In the genomic region with DNA sequence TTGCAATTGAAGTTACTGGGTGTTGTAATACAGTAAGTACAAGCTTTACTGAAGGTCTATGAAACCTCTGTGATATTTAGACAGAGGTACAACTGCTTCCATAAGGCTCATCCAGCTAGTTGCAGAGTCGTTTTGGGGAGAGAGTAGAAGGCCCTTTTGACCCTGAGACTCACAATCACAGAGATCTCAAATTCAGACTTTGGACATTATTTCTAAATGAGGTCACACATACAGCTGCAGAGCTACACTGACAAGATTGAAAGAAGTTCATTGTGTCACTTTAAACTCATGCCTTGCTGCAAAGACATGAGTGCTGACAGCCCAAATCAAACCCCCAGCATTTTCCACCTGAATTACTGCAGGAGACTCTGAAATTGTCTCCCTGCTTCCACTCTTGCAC, we compare ENCODE assay signal across 21 cellular contexts.
A peak's percentile ranks its signal among the peaks of the same experiment; 100 is the strongest.
DNase-seq lines count a peak whose midpoint lies in the region; ATAC-seq and TF ChIP-seq lines count a peak whose summit lies in the region.
"Had no signal": no experiment of that assay in that cellular context is flagged by ENCODE, and none has a peak within 500 bp of the region (broad histone marks: within the 10 kb centered on the region; RNA-seq: fewer than 3 reads in every experiment).

No MANE protein-coding gene starts in this region.

- H3K4me1 ChIP-seq in liver (ENCODE audit: control insufficient read depth in 4 of 4, insufficient read depth in 4 of 4, low read length in 3 of 4) (peaks cover 0 to 10% (median 7%) of the 10 kb centered on the region in 4 donors), SK-N-SH (ENCODE audit: control insufficient read depth in 1 of 2, insufficient read depth in 2 of 2, low read depth in 1 of 2, low read length in 1 of 2) (no peaks in the 10 kb centered on the region)
- H3K4me1 ChIP-seq in CD8-positive, alpha-beta memory T cell (ENCODE audit: insufficient read depth, low read length) = no peaks in the 10 kb centered on the region
- H3K4me1 ChIP-seq: BE2C had no signal

- no peaks in the 10 kb centered on the region for H3K4me1 Mint-ChIP-seq in CD8-positive, alpha-beta memory T cell
- H3K4me1 Mint-ChIP-seq: CD4-positive, CD25-positive, alpha-beta regulatory T cell had no signal

- WGBS in liver = 5% methylated on average over 1 of the region's 1 CpG
- 0% methylated on average over 1 of the region's 1 CpG for WGBS in SK-N-SH (ENCODE audit: low lambda C conversion rate)

- POLR2A ChIA-PET in CD8-positive, alpha-beta memory T cell (lab: Charles Lee) = no interaction called here
- POLR2A ChIA-PET in SK-N-SH (lab: Yijun Ruan, JAX) = no interaction called here

- H3K9me3 ChIP-seq in liver (ENCODE audit: control insufficient read depth in 4 of 4, low read length in 3 of 4) (no peaks in the 10 kb centered on the region), SK-N-SH (no peaks in the 10 kb centered on the region)
- H3K9me3 ChIP-seq in CD8-positive, alpha-beta memory T cell (ENCODE audit: low read length) = no peaks in the 10 kb centered on the region
- H3K9me3 ChIP-seq: BE2C had no signal

- no peak for ATAC-seq in GM21528 (IDR thresholded peaks at IDR 0.05; ENCODE audit: low FRiP score, unreplicated experiment)
- ATAC-seq: GM12878, HCT116 had no signal

- H3K27me3 ChIP-seq in liver (ENCODE audit: control insufficient read depth in 4 of 4, insufficient read depth in 4 of 4, low read length in 3 of 4) (no peaks in the 10 kb centered on the region), SK-N-SH (ENCODE audit: insufficient read depth) (no peaks in the 10 kb centered on the region)
- no peaks in the 10 kb centered on the region for H3K27me3 ChIP-seq in CD8-positive, alpha-beta memory T cell (ENCODE audit: insufficient read depth, low read length, poor library complexity, severe bottlenecking)
- H3K27me3 ChIP-seq: BE2C had no signal

- DNase-seq in COLO829 (ENCODE audit: low spot score) = peak; percentile 9
- DNase-seq in caudate nucleus (lab: John Stamatoyannopoulos, UW) = peak in 2 of 61 donors; percentile 7 to 10
- peak; percentile 13 for DNase-seq in retina
- DNase-seq in CD8-positive, alpha-beta memory T cell = no peak
- DNase-seq in NCI-H69 (lab: John Stamatoyannopoulos, UW) = no peak
- no peak for DNase-seq in SK-N-SH
- DNase-seq: 8988T; BE2C; Calu3; CD4-positive, CD25-positive, alpha-beta regulatory T cell; GOT3; KG1; MV-4-11; NCI-H1694 treated with DMSO at 0.1 percent for 48 hours; NCI-H510A treated with DMSO at 0.1 percent for 48 hours; NCI-H82; SHP77 had no signal

- TF ChIP-seq RAD21 in liver (IDR thresholded peaks at IDR 0.05) (peak in 1 of 2 donors; percentile 4), SK-N-SH (IDR thresholded peaks at IDR 0.05; ENCODE audit: low read length) (no peak)

- peaks cover 0 to 8% (median 4%) of the 10 kb centered on the region in 5 donors for H3K9me3 Mint-ChIP-seq in CD8-positive, alpha-beta memory T cell

- H3K36me3 ChIP-seq in liver (ENCODE audit: control insufficient read depth in 4 of 4, insufficient read depth in 3 of 4, low read depth in 1 of 4, low read length in 3 of 4) (no peaks in the 10 kb centered on the region), SK-N-SH (replicated peaks in 1 of 2; ENCODE audit: control insufficient read depth in 1 of 2, insufficient read depth in 2 of 2, low read length in 1 of 2) (no peaks in the 10 kb centered on the region)
- H3K36me3 ChIP-seq in CD8-positive, alpha-beta memory T cell (ENCODE audit: insufficient read depth, low read length) = no peaks in the 10 kb centered on the region
- H3K36me3 ChIP-seq: BE2C had no signal

- no peaks in the 10 kb centered on the region for H3F3A ChIP-seq in SK-N-SH (replicated peaks; ENCODE audit: insufficient read depth)

- H2AFZ ChIP-seq in SK-N-SH (ENCODE audit: low read depth) = no peak overlapping the region

- no peaks in the 10 kb centered on the region for H3K79me2 ChIP-seq in SK-N-SH (ENCODE audit: insufficient read depth)

- no peak overlapping the region for H3K27ac Mint-ChIP-seq in CD8-positive, alpha-beta memory T cell
- H3K27ac Mint-ChIP-seq: CD4-positive, CD25-positive, alpha-beta regulatory T cell had no signal

- H3K4me3 Mint-ChIP-seq in CD8-positive, alpha-beta memory T cell = no peak overlapping the region

- H3K27me3 Mint-ChIP-seq in CD8-positive, alpha-beta memory T cell = peaks cover 5 to 45% of the 10 kb centered on the region in 2 donors
- H3K27me3 Mint-ChIP-seq: CD4-positive, CD25-positive, alpha-beta regulatory T cell had no signal

- TF ChIP-seq CTCF in liver (IDR thresholded peaks at IDR 0.05; ENCODE audit: low read depth, low read length, missing input control) (no peak), SK-N-SH (IDR thresholded peaks at IDR 0.05) (no peak)

- H3K27ac ChIP-seq in caudate nucleus (ENCODE audit: low read depth, low read length) (peak overlapping the region; percentile 81), liver (ENCODE audit: low read depth in 1 of 2, low read length in 2 of 2) (no peak overlapping the region), SK-N-SH (ENCODE audit: low read depth in 2 of 2, low read length in 1 of 2) (no peak overlapping the region)
- no peak overlapping the region for H3K27ac ChIP-seq in CD8-positive, alpha-beta memory T cell (ENCODE audit: low read depth, low read length)

- CTCF ChIA-PET in CD8-positive, alpha-beta memory T cell (lab: Charles Lee) = no interaction called here
- CTCF ChIA-PET in SK-N-SH (lab: Yijun Ruan, JAX) = no interaction called here

- no peak for TF ChIP-seq EP300 in SK-N-SH (IDR thresholded peaks at IDR 0.05; ENCODE audit: borderline replicate concordance in 1 of 2, low read depth in 1 of 2, low read length in 1 of 2)

- peaks cover 0 to 2% (median 0%) of the 10 kb centered on the region in 3 donors for H3K36me3 Mint-ChIP-seq in CD8-positive, alpha-beta memory T cell
- H3K36me3 Mint-ChIP-seq: CD4-positive, CD25-positive, alpha-beta regulatory T cell had no signal

- no peak overlapping the region for H3K4me2 ChIP-seq in SK-N-SH

- H3K9me2 ChIP-seq in SK-N-SH = no peaks in the 10 kb centered on the region

- H4K20me1 ChIP-seq in SK-N-SH (ENCODE audit: insufficient read depth) = no peaks in the 10 kb centered on the region

- H3K9ac ChIP-seq in liver (ENCODE audit: low read depth in 1 of 2, low read length in 2 of 2) (no peak overlapping the region), SK-N-SH (no peak overlapping the region)

- H3K4me3 ChIP-seq in liver (ENCODE audit: low read depth in 1 of 3, low read length in 3 of 3) = no peak overlapping the region
- no peak overlapping the region for H3K4me3 ChIP-seq in CD8-positive, alpha-beta memory T cell (ENCODE audit: low read length)
- H3K4me3 ChIP-seq in SK-N-SH (ENCODE audit: low read depth in 2 of 2, low read length in 1 of 2) = no peak overlapping the region
- H3K4me3 ChIP-seq: GM12878 had no signal

TF ChIP-seq in liver, 16 proteins besides CTCF, POLR2A, EP300 and RAD21 (continues in another document):
- no peak for TF ChIP-seq EGR1 (IDR thresholded peaks at IDR 0.05; ENCODE audit: low read depth in 2 of 2)
- peak; percentile 52 for TF ChIP-seq SP1 (IDR thresholded peaks at IDR 0.05)
- TF ChIP-seq, protein P1, sequence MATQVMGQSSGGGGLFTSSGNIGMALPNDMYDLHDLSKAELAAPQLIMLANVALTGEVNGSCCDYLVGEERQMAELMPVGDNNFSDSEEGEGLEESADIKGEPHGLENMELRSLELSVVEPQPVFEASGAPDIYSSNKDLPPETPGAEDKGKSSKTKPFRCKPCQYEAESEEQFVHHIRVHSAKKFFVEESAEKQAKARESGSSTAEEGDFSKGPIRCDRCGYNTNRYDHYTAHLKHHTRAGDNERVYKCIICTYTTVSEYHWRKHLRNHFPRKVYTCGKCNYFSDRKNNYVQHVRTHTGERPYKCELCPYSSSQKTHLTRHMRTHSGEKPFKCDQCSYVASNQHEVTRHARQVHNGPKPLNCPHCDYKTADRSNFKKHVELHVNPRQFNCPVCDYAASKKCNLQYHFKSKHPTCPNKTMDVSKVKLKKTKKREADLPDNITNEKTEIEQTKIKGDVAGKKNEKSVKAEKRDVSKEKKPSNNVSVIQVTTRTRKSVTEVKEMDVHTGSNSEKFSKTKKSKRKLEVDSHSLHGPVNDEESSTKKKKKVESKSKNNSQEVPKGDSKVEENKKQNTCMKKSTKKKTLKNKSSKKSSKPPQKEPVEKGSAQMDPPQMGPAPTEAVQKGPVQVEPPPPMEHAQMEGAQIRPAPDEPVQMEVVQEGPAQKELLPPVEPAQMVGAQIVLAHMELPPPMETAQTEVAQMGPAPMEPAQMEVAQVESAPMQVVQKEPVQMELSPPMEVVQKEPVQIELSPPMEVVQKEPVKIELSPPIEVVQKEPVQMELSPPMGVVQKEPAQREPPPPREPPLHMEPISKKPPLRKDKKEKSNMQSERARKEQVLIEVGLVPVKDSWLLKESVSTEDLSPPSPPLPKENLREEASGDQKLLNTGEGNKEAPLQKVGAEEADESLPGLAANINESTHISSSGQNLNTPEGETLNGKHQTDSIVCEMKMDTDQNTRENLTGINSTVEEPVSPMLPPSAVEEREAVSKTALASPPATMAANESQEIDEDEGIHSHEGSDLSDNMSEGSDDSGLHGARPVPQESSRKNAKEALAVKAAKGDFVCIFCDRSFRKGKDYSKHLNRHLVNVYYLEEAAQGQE (IDR thresholded peaks at IDR 0.05) = no peak

TF ChIP-seq in SK-N-SH, 30 proteins besides CTCF, POLR2A, EP300 and RAD21 (continues in another document):
- TF ChIP-seq TEAD4 (IDR thresholded peaks at IDR 0.05; ENCODE audit: borderline replicate concordance, insufficient read depth) = no peak
- TF ChIP-seq TCF12 (IDR thresholded peaks at IDR 0.05) = no peak
- TF ChIP-seq ELF1 (IDR thresholded peaks at IDR 0.05) = no peak
- TF ChIP-seq, protein P2, sequence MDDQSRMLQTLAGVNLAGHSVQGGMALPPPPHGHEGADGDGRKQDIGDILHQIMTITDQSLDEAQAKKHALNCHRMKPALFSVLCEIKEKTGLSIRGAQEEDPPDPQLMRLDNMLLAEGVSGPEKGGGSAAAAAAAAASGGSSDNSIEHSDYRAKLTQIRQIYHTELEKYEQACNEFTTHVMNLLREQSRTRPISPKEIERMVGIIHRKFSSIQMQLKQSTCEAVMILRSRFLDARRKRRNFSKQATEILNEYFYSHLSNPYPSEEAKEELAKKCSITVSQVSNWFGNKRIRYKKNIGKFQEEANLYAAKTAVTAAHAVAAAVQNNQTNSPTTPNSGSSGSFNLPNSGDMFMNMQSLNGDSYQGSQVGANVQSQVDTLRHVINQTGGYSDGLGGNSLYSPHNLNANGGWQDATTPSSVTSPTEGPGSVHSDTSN (IDR thresholded peaks at IDR 0.05) = no peak
- TF ChIP-seq, protein P3, sequence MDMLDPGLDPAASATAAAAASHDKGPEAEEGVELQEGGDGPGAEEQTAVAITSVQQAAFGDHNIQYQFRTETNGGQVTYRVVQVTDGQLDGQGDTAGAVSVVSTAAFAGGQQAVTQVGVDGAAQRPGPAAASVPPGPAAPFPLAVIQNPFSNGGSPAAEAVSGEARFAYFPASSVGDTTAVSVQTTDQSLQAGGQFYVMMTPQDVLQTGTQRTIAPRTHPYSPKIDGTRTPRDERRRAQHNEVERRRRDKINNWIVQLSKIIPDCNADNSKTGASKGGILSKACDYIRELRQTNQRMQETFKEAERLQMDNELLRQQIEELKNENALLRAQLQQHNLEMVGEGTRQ (IDR thresholded peaks at IDR 0.05; ENCODE audit: borderline replicate concordance, low read depth, low read length) = no peak
- no peak for TF ChIP-seq JUND (IDR thresholded peaks at IDR 0.05)
- TF ChIP-seq FOXM1 (IDR thresholded peaks at IDR 0.05; ENCODE audit: low read depth) = no peak
- TF ChIP-seq GATA2 (CRISPR knock-in tag; IDR thresholded peaks at IDR 0.05) = no peak

Comparison
In these comparisons a context has a peak if more than half of its experiments do, and no peak if none do; other contexts are left out.
1. DNase-seq: peak in COLO829 (single experiment) and retina (single experiment); none in CD8-positive, alpha-beta memory T cell (0 of 5), NCI-H69 (single experiment) and SK-N-SH (single experiment).